Comparison of ENCODE assay signal across 11 cellular contexts in genomic region chr1:74729741-74730478, GRCh38. TPM values are rescaled to one million over a fixed set of nuclear protein-coding genes. Genes with fewer than 3 reads are reported as not detected.
DNase-seq lines count a peak whose midpoint lies in the region; ATAC-seq and TF ChIP-seq lines count a peak whose summit lies in the region.
"Had no signal": no experiment of that assay in that cellular context is flagged by ENCODE, and none has a peak within 500 bp of the region (broad histone marks: within the 10 kb centered on the region; RNA-seq: fewer than 3 reads in every experiment).

No MANE protein-coding gene starts in this region.

- intact Hi-C loops in esophagus muscularis mucosa (cut with DNase I), result loop anchor here (10.0 kb wide), 1 partner anchor 525 kb away; no protein-coding TSS in a partner anchor

- H3K27ac ChIP-seq in gastroesophageal sphincter, result no peak overlapping the region
- H3K27ac ChIP-seq in esophagus muscularis mucosa (replicated peaks in 1 of 4), result no peak overlapping the region
- H3K27ac ChIP-seq: adrenal gland, KMS-11 had no signal

- no peaks in the 10 kb centered on the region for H3K9me3 ChIP-seq in gastroesophageal sphincter
- H3K9me3 ChIP-seq in esophagus muscularis mucosa, result no peaks in the 10 kb centered on the region

- TF ChIP-seq EP300 in gastroesophageal sphincter (IDR thresholded peaks at IDR 0.05), result no peak
- no peak for TF ChIP-seq EP300 in esophagus muscularis mucosa (IDR thresholded peaks at IDR 0.05)

- WGBS in gastroesophageal sphincter (ENCODE audit: low coverage in 1 of 2), 2 donors, result 79 to 83% methylated on average over 4 to 6 of the region's 6 CpGs
- 82% methylated on average over 6 of the region's 6 CpGs for WGBS in esophagus muscularis mucosa

- H3K4me1 ChIP-seq in gastroesophageal sphincter, result peaks cover 13 to 43% (median 14%) of the 10 kb centered on the region in 3 donors
- peaks cover 31 to 63% (median 46%) of the 10 kb centered on the region in 4 donors for H3K4me1 ChIP-seq in esophagus muscularis mucosa

- TF ChIP-seq CTCF in gastroesophageal sphincter (IDR thresholded peaks at IDR 0.05) (no peak), esophagus muscularis mucosa (IDR thresholded peaks at IDR 0.05) (no peak)

- H3K27me3 ChIP-seq in gastroesophageal sphincter (no peaks in the 10 kb centered on the region), esophagus muscularis mucosa (no peaks in the 10 kb centered on the region)
- H3K27me3 ChIP-seq: adrenal gland had no signal

- H3K4me3 ChIP-seq in gastroesophageal sphincter (no peak overlapping the region), esophagus muscularis mucosa (no peak overlapping the region)
- H3K4me3 ChIP-seq: adrenal gland had no signal

- TF ChIP-seq POLR2A in erythroblast (IDR thresholded peaks at IDR 0.05; ENCODE audit: low read length) (no peak), gastroesophageal sphincter (IDR thresholded peaks at IDR 0.05) (no peak), esophagus muscularis mucosa (IDR thresholded peaks at IDR 0.05; ENCODE audit: low read depth) (no peak)

- ATAC-seq in gastroesophageal sphincter, result no peak

- H3K36me3 ChIP-seq in gastroesophageal sphincter, result peaks cover 0 to 11% of the 10 kb centered on the region in 2 donors
- peaks cover 0 to 6% (median 2%) of the 10 kb centered on the region in 4 donors for H3K36me3 ChIP-seq in esophagus muscularis mucosa
- H3K36me3 ChIP-seq: adrenal gland had no signal

- DNase-seq in NCI-H345 (lab: John Stamatoyannopoulos, UW) (peak; percentile 8), NCI-H345 treated with DMSO at 0.1 percent for 48 hours (lab: John Stamatoyannopoulos, UW; ENCODE audit: unreplicated experiment) (no peak), NCI-H69 (lab: John Stamatoyannopoulos, UW) (peak; percentile 7), erythroblast (lab: John Stamatoyannopoulos, UW) (peak; percentile 15 to 30), putamen (ENCODE audit: low spot score) (peak; percentile 9), hypothalamus (lab: John Stamatoyannopoulos, UW) (no peak), esophagus muscularis mucosa (ENCODE audit: extremely low spot score) (no peak)
- DNase-seq: occipital lobe had no signal

RNA-seq across cellular contexts. Expression of gene CRYZ, which starts 2.9 kb away (rescaled TPM):
- total RNA-seq in gastroesophageal sphincter, result 10 to 100 TPM; 43.8 to 79.7 (median 64.8) TPM
- 10 to 100 TPM; 29.5 to 45.7 (median 38.8) TPM for total RNA-seq in esophagus muscularis mucosa

RNA-seq across cellular contexts. Expression of gene TYW3, which starts 3.0 kb away (rescaled TPM):
- total RNA-seq in gastroesophageal sphincter, result 10 to 100 TPM; 20.3 to 37.8 (median 31.2) TPM
- total RNA-seq in esophagus muscularis mucosa, result 10 to 100 TPM; 18.0 to 31.6 (median 26.8) TPM

RNA-seq across cellular contexts. Expression of gene ERICH3, which starts 56.3 kb away (rescaled TPM):
- total RNA-seq in gastroesophageal sphincter, result under 1 TPM in 1 of 4 donors, not detected in 3; 0.13 TPM
- total RNA-seq in esophagus muscularis mucosa, result under 1 TPM in 2 of 4 donors, not detected in 2; under 0.01 to 0.06 TPM

Comparison
In these comparisons a context has a peak if more than half of its experiments do, and no peak if none do; other contexts are left out.
1. DNase-seq: peak in NCI-H345 (single experiment), NCI-H69 (single experiment), erythroblast (2 of 2) and putamen (single experiment); none in NCI-H345 treated with DMSO at 0.1 percent for 48 hours (single experiment), hypothalamus (0 of 51) and esophagus muscularis mucosa (single experiment).